In the genomic region with DNA sequence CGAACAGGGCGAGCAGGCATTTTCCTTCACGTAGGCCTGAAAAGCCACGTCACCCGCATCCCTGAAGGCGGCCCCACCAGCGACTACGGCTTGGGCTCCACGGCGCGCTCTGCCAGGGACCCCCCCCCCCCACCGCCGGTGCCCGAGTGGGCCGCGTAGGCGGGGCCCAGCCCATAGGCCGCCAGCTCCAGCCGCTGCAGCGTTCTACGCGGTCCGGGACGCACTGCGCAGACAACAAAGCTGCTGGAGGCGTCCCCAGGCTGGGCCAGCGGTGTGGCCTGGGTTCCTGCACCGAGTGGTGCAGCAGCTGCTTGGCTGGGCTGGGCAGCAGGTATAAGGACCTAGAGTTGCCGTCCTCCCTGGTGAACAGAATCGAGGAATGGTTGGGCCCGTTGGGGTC, we compare ENCODE assay signal across 38 cellular contexts. TPM values are rescaled to one million over a fixed set of nuclear protein-coding genes. Genes with fewer than 3 reads are reported as not detected.
"Had no signal": no experiment of that assay in that cellular context is flagged by ENCODE, and none has a peak within 500 bp of the region (broad histone marks: within the 10 kb centered on the region; RNA-seq: fewer than 3 reads in every experiment).

No MANE protein-coding gene starts in this region.

- H3K4me3 ChIP-seq: MG63 had no signal

- H3K36me3 ChIP-seq: MG63 had no signal

- H3K27ac ChIP-seq: KMS-11 had no signal

- H3K4me2 ChIP-seq: KMS-11 had no signal

- DNase-seq: Karpas-422, Kasumi-1, MG63, MM.1S, MV-4-11, NCI-H1048, NCI-H1092, NCI-H1092 treated with DMSO at 0.1 percent for 48 hours, NCI-H1105, NCI-H1105 treated with DMSO at 0.1 percent for 48 hours, NCI-H1417, NCI-H1417 treated with DMSO at 0.1 percent for 48 hours, NCI-H1436, NCI-H1436 treated with DMSO at 0.1 percent for 48 hours, NCI-H146, NCI-H1694, NCI-H1694 treated with DMSO at 0.1 percent for 48 hours, NCI-H187, NCI-H187 treated with DMSO at 0.1 percent for 48 hours, NCI-H1930, NCI-H2029, NCI-H2029 treated with DMSO at 0.1 percent for 48 hours, NCI-H2081, NCI-H2081 treated with DMSO at 0.1 percent for 48 hours, NCI-H2107, NCI-H2171, NCI-H2171 treated with DMSO at 0.1 percent for 48 hours, NCI-H2227 treated with DMSO at 0.1 percent for 48 hours, NCI-H226, NCI-H345, NCI-H446, NCI-H446 treated with DMSO at 0.1 percent for 48 hours, NCI-H510A had no signal

RNA-seq across cellular contexts. Expression of a gene that starts 18.3 kb away (rescaled TPM):
- total RNA-seq: LHCN-M2, M059J, MCF 10A, NCI-H460 had no signal
